In genomic region chr11:36371590-36371989, GRCh38 we compare ENCODE assay signal across 17 cellular contexts.
A peak's percentile ranks its signal among the peaks of the same experiment; 100 is the strongest.
DNase-seq lines count a peak whose midpoint lies in the region; TF ChIP-seq lines count a peak whose summit lies in the region.
"Had no signal": no experiment of that assay in that cellular context is flagged by ENCODE, and none has a peak within 500 bp of the region (broad histone marks: within the 10 kb centered on the region; RNA-seq: fewer than 3 reads in every experiment).

No MANE protein-coding gene starts in this region.

- no peak overlapping the region for H3K4me3 Mint-ChIP-seq in immature natural killer cell
- H3K4me3 Mint-ChIP-seq: CD4-positive, alpha-beta memory T cell had no signal

- no peak for DNase-seq in RWPE1 (ENCODE audit: low spot score)
- DNase-seq in mesendoderm, result peak; percentile 61
- DNase-seq in transverse colon, result no peak
- no peak for DNase-seq in H4 (ENCODE audit: low spot score)
- no peak for DNase-seq in HT-29 (ENCODE audit: low spot score)
- no peak for DNase-seq in immature natural killer cell
- DNase-seq in BE2C, result no peak
- DNase-seq: ACHN; CD4-positive, alpha-beta memory T cell; DMS153; DMS79; GDM1 had no signal

- no peak overlapping the region for H3K9ac ChIP-seq in mesendoderm (ENCODE audit: low read length)
- H3K9ac ChIP-seq: BLaER1 had no signal

- H2BK5ac ChIP-seq in mesendoderm (ENCODE audit: low read length), result no peak overlapping the region

- H3K36me3 ChIP-seq in mesendoderm (ENCODE audit: control insufficient read depth, insufficient read depth, low read length) (no peaks in the 10 kb centered on the region), transverse colon (no peaks in the 10 kb centered on the region), BE2C (no peaks in the 10 kb centered on the region)
- H3K36me3 ChIP-seq: BLaER1 had no signal

- no peak overlapping the region for H3K4me2 ChIP-seq in mesendoderm (ENCODE audit: low read length)
- H3K4me2 ChIP-seq: BLaER1 had no signal

- peaks cover 0 to 14% (median 0%) of the 10 kb centered on the region in 3 donors for H3K36me3 Mint-ChIP-seq in immature natural killer cell
- H3K36me3 Mint-ChIP-seq: CD14-positive monocyte; CD4-positive, alpha-beta memory T cell had no signal

- no peak overlapping the region for H3K56ac ChIP-seq in mesendoderm (ENCODE audit: low read length)

- CTCF ChIA-PET in RWPE1 (lab: Yijun Ruan, JAX), result no interaction called here

- no peak overlapping the region for H2BK120ac ChIP-seq in mesendoderm (ENCODE audit: low read depth, low read length)

- H3K27ac Mint-ChIP-seq in immature natural killer cell, result peak overlapping the region in 1 of 6 donors; percentile 46
- H3K27ac Mint-ChIP-seq: CD14-positive monocyte; CD4-positive, alpha-beta memory T cell had no signal

- no peak overlapping the region for H3K18ac ChIP-seq in mesendoderm (ENCODE audit: low read length)

- H3K27ac ChIP-seq in RWPE1 (peak overlapping the region; percentile 47), VCaP (peak overlapping the region; percentile 84), mesendoderm (ENCODE audit: low read depth, low read length) (no peak overlapping the region), transverse colon (peak overlapping the region; percentile 75 to 87 (median 82))
- H3K27ac ChIP-seq: BLaER1, HL-60 had no signal

- H3K79me2 ChIP-seq in mesendoderm (ENCODE audit: control insufficient read depth, insufficient read depth, low read length), result no peaks in the 10 kb centered on the region

- no peak for TF ChIP-seq CTCF in RWPE1 (conservative IDR thresholded peaks at IDR 0.05; ENCODE audit: low read depth)
- no peak for TF ChIP-seq CTCF in VCaP (conservative IDR thresholded peaks at IDR 0.05)
- no peak for TF ChIP-seq CTCF in transverse colon (IDR thresholded peaks at IDR 0.05)
- TF ChIP-seq CTCF in BE2C (IDR thresholded peaks at IDR 0.05; ENCODE audit: low read depth, low read length), result no peak

- H3K4me1 Mint-ChIP-seq in immature natural killer cell, result peaks cover 31 to 37% of the 10 kb centered on the region in 2 donors

- H3K9me3 Mint-ChIP-seq in immature natural killer cell, result no peaks in the 10 kb centered on the region

- no peak overlapping the region for H2AK5ac ChIP-seq in mesendoderm (ENCODE audit: low read length)

- H3K23ac ChIP-seq in mesendoderm (ENCODE audit: low read length), result no peak overlapping the region

- in situ Hi-C loops in transverse colon (cut with MboI; ENCODE audit: low pct_ligation_motif_present in 1 of 4, low pct_unique_long_range_greater_than_20kb in 1 of 4, low sequenced_read_pairs in 3 of 4), result no loop called here

- peaks cover 0 to 6% (median 0%) of the 10 kb centered on the region in 3 donors for H3K27me3 Mint-ChIP-seq in immature natural killer cell (ENCODE audit: low read depth in 3 of 3)

- H3K4ac ChIP-seq in mesendoderm (ENCODE audit: low read depth, low read length), result no peak overlapping the region

- H3K4me3 ChIP-seq in mesendoderm (ENCODE audit: low read length), result no peak overlapping the region
- H3K4me3 ChIP-seq in transverse colon, result no peak overlapping the region
- H3K4me3 ChIP-seq in BE2C (ENCODE audit: low read depth, low read length), result no peak overlapping the region
- H3K4me3 ChIP-seq: BLaER1, K562 had no signal

- no peaks in the 10 kb centered on the region for H3K9me3 ChIP-seq in transverse colon
- no peaks in the 10 kb centered on the region for H3K9me3 ChIP-seq in BE2C
- H3K9me3 ChIP-seq: BLaER1 had no signal

- H4K8ac ChIP-seq in mesendoderm (ENCODE audit: low read depth, low read length), result no peak overlapping the region

- H3K79me1 ChIP-seq in mesendoderm (ENCODE audit: low read length), result no peaks in the 10 kb centered on the region

- intact Hi-C loops in transverse colon (cut with DNase I; ENCODE audit: low total_unique reads), result no loop called here

- H3K27me3 ChIP-seq in mesendoderm (ENCODE audit: insufficient read depth, low read length, poor library complexity) (peaks cover 2% of the 10 kb centered on the region), transverse colon (no peaks in the 10 kb centered on the region), BE2C (peaks cover 4% of the 10 kb centered on the region)

- TF ChIP-seq EP300 in transverse colon (IDR thresholded peaks at IDR 0.05; ENCODE audit: low read depth), result no peak

- no CpG with 5 or more reads among the region's 7 CpGs for WGBS in mesendoderm (ENCODE audit: extremely low coverage, insufficient coverage, low lambda C conversion rate)
- 59 to 100% methylated on average over 1 to 7 of the region's 7 CpGs for whole genome bisulfite sequencing in transverse colon (ENCODE audit: low coverage in 1 of 2), 2 donors

- H3K4me1 ChIP-seq in mesendoderm (ENCODE audit: control insufficient read depth, low read depth, low read length) (peaks cover 5% of the 10 kb centered on the region), transverse colon (peaks cover 7 to 46% (median 28%) of the 10 kb centered on the region in 4 donors), BE2C (no peaks in the 10 kb centered on the region)

- H4K5ac ChIP-seq in mesendoderm (ENCODE audit: low read length), result no peak overlapping the region

- H2BK15ac ChIP-seq in mesendoderm (replicated peaks; ENCODE audit: low read depth), result no peak overlapping the region

- TF ChIP-seq POLR2A in transverse colon (IDR thresholded peaks at IDR 0.05), result no peak

- POLR2A ChIA-PET in RWPE1 (lab: Yijun Ruan, JAX; ENCODE audit: low non-redundant PET), result no interaction called here
